In the genomic region with DNA sequence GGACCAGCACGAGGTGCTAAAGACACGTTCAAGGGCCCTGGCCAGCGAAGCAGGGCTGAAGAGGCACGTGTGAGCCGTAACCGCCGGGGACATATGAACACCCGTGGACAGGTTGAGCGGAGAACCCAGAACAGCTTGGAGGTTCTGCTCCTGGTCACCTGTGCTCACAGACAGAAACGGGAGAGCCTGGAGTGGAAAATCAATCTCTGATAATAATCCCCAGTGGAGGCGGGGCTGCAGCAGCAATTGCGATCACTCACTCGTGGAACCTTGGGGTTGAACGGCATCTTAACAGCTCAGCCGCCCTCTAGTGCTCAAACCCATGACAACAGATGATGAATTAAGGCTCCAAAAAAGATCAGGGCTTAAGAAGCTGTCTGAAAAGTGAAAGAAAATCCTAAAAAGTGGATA, we compare ENCODE assay signal across 8 cellular contexts. TPM values are rescaled to one million over a fixed set of nuclear protein-coding genes. Genes with fewer than 3 reads are reported as not detected.
A peak's percentile ranks its signal among the peaks of the same experiment; 100 is the strongest.
DNase-seq lines count a peak whose midpoint lies in the region; ATAC-seq and TF ChIP-seq lines count a peak whose summit lies in the region.

No MANE protein-coding gene starts in this region.

- H2BK12ac ChIP-seq in neuronal stem cell (ENCODE audit: low read length) = no peak overlapping the region

- TF ChIP-seq POLR2A in stomach (IDR thresholded peaks at IDR 0.05) = no peak

- H3K36me3 ChIP-seq in heart right ventricle (peaks cover 0 to 96% (median 83%) of the 10 kb centered on the region in 9 donors), OCI-LY7 (ENCODE audit: insufficient read depth, low read length) (peaks cover 33% of the 10 kb centered on the region; the same call in 1 of the 2 replicates), neuronal stem cell (replicated peaks in 1 of 2; ENCODE audit: control insufficient read depth in 2 of 2, insufficient read depth in 2 of 2, low read length in 2 of 2) (peaks cover 6 to 46% of the 10 kb centered on the region in 2 donors), stomach (peaks cover 81 to 96% (median 94%) of the 10 kb centered on the region in 4 donors)

- WGBS in heart right ventricle, 2 donors = 62 to 68% methylated on average over 15 of the region's 15 CpGs
- WGBS in neuronal stem cell (ENCODE audit: extremely low coverage in 2 of 2, insufficient read length in 2 of 2, insufficient replicate concordance in 1 of 2), 2 donors = no CpG with 5 or more reads among the region's 15 CpGs
- WGBS in stomach, 5 donors = 58 to 74% (median 63%) methylated on average over 14 to 15 of the region's 15 CpGs

- H3K79me1 ChIP-seq in neuronal stem cell (ENCODE audit: low read depth, low read length) = no peaks in the 10 kb centered on the region

- H3K4me1 ChIP-seq in heart right ventricle (peaks cover 0 to 36% (median 19%) of the 10 kb centered on the region in 9 donors), OCI-LY7 (ENCODE audit: insufficient read depth, low read length, poor library complexity, severe bottlenecking) (peaks cover 19% of the 10 kb centered on the region), neuronal stem cell (ENCODE audit: control insufficient read depth in 2 of 2, insufficient read depth in 1 of 2, low read depth in 1 of 2, low read length in 2 of 2) (no peaks in the 10 kb centered on the region), stomach (peaks cover 3 to 9% (median 7%) of the 10 kb centered on the region in 4 donors)

- no peak overlapping the region for H2BK120ac ChIP-seq in neuronal stem cell (ENCODE audit: low read depth, low read length)

- H2AK5ac ChIP-seq in neuronal stem cell (ENCODE audit: low read depth, low read length) = peak overlapping the region; percentile 31

- H3K79me2 ChIP-seq in OCI-LY7 (ENCODE audit: insufficient read depth, low read depth, low read length) = no peaks in the 10 kb centered on the region

- intact Hi-C loops in heart right ventricle (cut with DNase I) = loop anchor here in 5 of 10 donors (5.0 to 10.0 kb wide), 3 partner anchors 77 to 167 kb away; no protein-coding TSS in a partner anchor
- intact Hi-C loops in Right ventricle myocardium inferior (cut with DNase I) = loop anchor here (2.0 to 5.0 kb wide), 2 partner anchors 31 to 169 kb away; no protein-coding TSS in a partner anchor
- intact Hi-C loops in OCI-LY7 (cut with micrococcal nuclease; ENCODE audit: unreplicated experiment) = no loop called here
- intact Hi-C loops in stomach (cut with DNase I; ENCODE audit: low total_unique reads) = loop anchor here (10.0 kb wide), 1 partner anchor 167 kb away; no protein-coding TSS in a partner anchor

- TF ChIP-seq CTCF in heart right ventricle (IDR thresholded peaks at IDR 0.05) (peak in 5 of 9 donors; percentile 22 to 34 (median 31)), OCI-LY7 (conservative IDR thresholded peaks at IDR 0.05; ENCODE audit: low read length) (peak; percentile 87), stomach (IDR thresholded peaks at IDR 0.05) (no peak)

- no TSS peak for BruUV-seq in OCI-LY7 (replicated peaks; lab: Mats Ljungman, UMichigan)

- POLR2A ChIA-PET in OCI-LY7 (lab: Charles Lee) = interaction anchor here (1.1 to 1.5 kb wide), 2 partner anchors 33 to 251 kb away, joined by 3 to 4 read pairs; no protein-coding TSS in a partner anchor

- H2AFZ ChIP-seq in OCI-LY7 (ENCODE audit: low read length) (no peak overlapping the region), neuronal stem cell (ENCODE audit: low read length) (no peak overlapping the region)

- H3K9me2 ChIP-seq in OCI-LY7 (ENCODE audit: insufficient read depth, low read length) = no peaks in the 10 kb centered on the region

- CTCF ChIA-PET in OCI-LY7 (lab: Charles Lee; ENCODE audit: unreplicated experiment) = interaction anchor here (1.0 to 1.7 kb wide), 7 partner anchors 13 to 77 kb away, joined by 3 to 5 read pairs (median 3); no protein-coding TSS in a partner anchor

- H3K14ac ChIP-seq in neuronal stem cell (ENCODE audit: low read length) = no peak overlapping the region

- peak overlapping the region; percentile 35 for H3K23ac ChIP-seq in neuronal stem cell (ENCODE audit: low read depth, low read length, poor library complexity)

- no peak overlapping the region for H4K91ac ChIP-seq in neuronal stem cell (ENCODE audit: low read depth, low read length, poor library complexity)

- no peak for DNase-seq in heart right ventricle
- no peak for DNase-seq in Right ventricle myocardium inferior (ENCODE audit: missing footprints)
- peak; percentile 73 for DNase-seq in OCI-LY7 (ENCODE audit: low spot score)
- DNase-seq in astrocyte of the hippocampus (ENCODE audit: low read depth, low spot score) = peak; percentile 49
- DNase-seq in neuronal stem cell (ENCODE audit: low spot score) = no peak
- DNase-seq in stomach = no peak

- H2BK5ac ChIP-seq in neuronal stem cell (ENCODE audit: low read length) = no peak overlapping the region

- TF ChIP-seq EP300 in stomach (IDR thresholded peaks at IDR 0.05) = no peak

- H3K4ac ChIP-seq in neuronal stem cell (ENCODE audit: low read length) = no peak overlapping the region

- H3K4me3 ChIP-seq in heart right ventricle = no peak overlapping the region
- no peak overlapping the region for H3K4me3 ChIP-seq in OCI-LY7 (ENCODE audit: low read depth, low read length, poor library complexity, severe bottlenecking)
- no peak overlapping the region for H3K4me3 ChIP-seq in neuronal stem cell (ENCODE audit: low read length in 2 of 2)
- H3K4me3 ChIP-seq in stomach = no peak overlapping the region

- H3K18ac ChIP-seq in neuronal stem cell (ENCODE audit: low read length) = peak overlapping the region; percentile 49

- peak in 1 of 8 donors; percentile 8 for ATAC-seq in heart right ventricle
- no peak for ATAC-seq in Right ventricle myocardium inferior
- no peak for ATAC-seq in GM21447 (IDR thresholded peaks at IDR 0.05; ENCODE audit: unreplicated experiment)
- ATAC-seq in HG02852 (IDR thresholded peaks at IDR 0.05; ENCODE audit: unreplicated experiment) = no peak

- H4K20me1 ChIP-seq in OCI-LY7 (ENCODE audit: insufficient read depth, low read length) = no peaks in the 10 kb centered on the region

- H3K9me3 ChIP-seq in heart right ventricle = no peaks in the 10 kb centered on the region
- no peaks in the 10 kb centered on the region for H3K9me3 ChIP-seq in OCI-LY7 (ENCODE audit: low read length)
- H3K9me3 ChIP-seq in neuronal stem cell (replicated peaks in 1 of 2; ENCODE audit: control insufficient read depth in 2 of 2, insufficient read depth in 1 of 2, low read depth in 1 of 2, low read length in 2 of 2) = no peaks in the 10 kb centered on the region
- H3K9me3 ChIP-seq in stomach = no peaks in the 10 kb centered on the region

- H4K8ac ChIP-seq in neuronal stem cell (ENCODE audit: low read depth, low read length) = no peak overlapping the region

- no peaks in the 10 kb centered on the region for H3K27me3 ChIP-seq in heart right ventricle
- H3K27me3 ChIP-seq in neuronal stem cell (ENCODE audit: control insufficient read depth in 3 of 3, insufficient read depth in 3 of 3, low read depth in 1 of 3, low read length in 3 of 3) = no peaks in the 10 kb centered on the region
- no peaks in the 10 kb centered on the region for H3K27me3 ChIP-seq in stomach

- H3K9ac ChIP-seq in neuronal stem cell (ENCODE audit: low read depth, low read length, poor library complexity) = no peak overlapping the region

- H3K4me2 ChIP-seq in OCI-LY7 (ENCODE audit: low read length) = no peak overlapping the region
- H3K4me2 ChIP-seq in neuronal stem cell (ENCODE audit: insufficient read depth, low read length, poor library complexity, severe bottlenecking) = no peak overlapping the region

- H3K27ac ChIP-seq in heart right ventricle (peak overlapping the region in 4 of 10 donors; percentile 36 to 60 (median 44)), OCI-LY7 (ENCODE audit: low read depth, low read length, poor library complexity, severe bottlenecking) (no peak overlapping the region), neuronal stem cell (replicated peaks; ENCODE audit: low read length) (no peak overlapping the region), stomach (no peak overlapping the region)

- H2BK15ac ChIP-seq in neuronal stem cell (ENCODE audit: low read length) = no peak overlapping the region

RNA-seq across cellular contexts. Expression of gene WIPI1, which starts 25.6 kb away (rescaled TPM):
- total RNA-seq in heart right ventricle (100 to 1,000 TPM in 7 of 10 donors, 10 to 100 TPM in 3; 58.6 to 201 (median 122) TPM), Right ventricle myocardium inferior (62.8 TPM), OCI-LY7 (2022) (43.5 and 59.2 TPM in 2 replicates), stomach (10 to 100 TPM in 4 of 5 donors, 1 to 10 TPM in 1; 8.2 to 99.1 (median 76.3) TPM)
- polyA plus RNA-seq in heart right ventricle (10 to 100 TPM; 46.6 to 90.4 TPM), stomach (10 to 100 TPM; 20.3 to 49.7 (median 35.3) TPM)
- 31.7 and 34.4 TPM in 2 replicates for total RNA-seq in OCI-LY7 (2014; rRNA removed; shearing (Covaris generic))
- polyA plus RNA-seq in neuronal stem cell (2013, experiment 1 of 2) = 16.5 TPM
- 15.9 TPM for polyA plus RNA-seq in neuronal stem cell (2013, experiment 2 of 2)

Comparison
In these comparisons a context has a peak if more than half of its experiments do, and no peak if none do; other contexts are left out.
1. DNase-seq: peak in OCI-LY7 (single experiment) and astrocyte of the hippocampus (single experiment); none in heart right ventricle (0 of 2), Right ventricle myocardium inferior (single experiment), neuronal stem cell (single experiment) and stomach (single experiment).
2. CTCF ChIP-seq: peak in heart right ventricle (5 of 9) and OCI-LY7 (single experiment); none in stomach (0 of 7).